8 cellular contexts compared by ENCODE assay signal in the genomic region with DNA sequence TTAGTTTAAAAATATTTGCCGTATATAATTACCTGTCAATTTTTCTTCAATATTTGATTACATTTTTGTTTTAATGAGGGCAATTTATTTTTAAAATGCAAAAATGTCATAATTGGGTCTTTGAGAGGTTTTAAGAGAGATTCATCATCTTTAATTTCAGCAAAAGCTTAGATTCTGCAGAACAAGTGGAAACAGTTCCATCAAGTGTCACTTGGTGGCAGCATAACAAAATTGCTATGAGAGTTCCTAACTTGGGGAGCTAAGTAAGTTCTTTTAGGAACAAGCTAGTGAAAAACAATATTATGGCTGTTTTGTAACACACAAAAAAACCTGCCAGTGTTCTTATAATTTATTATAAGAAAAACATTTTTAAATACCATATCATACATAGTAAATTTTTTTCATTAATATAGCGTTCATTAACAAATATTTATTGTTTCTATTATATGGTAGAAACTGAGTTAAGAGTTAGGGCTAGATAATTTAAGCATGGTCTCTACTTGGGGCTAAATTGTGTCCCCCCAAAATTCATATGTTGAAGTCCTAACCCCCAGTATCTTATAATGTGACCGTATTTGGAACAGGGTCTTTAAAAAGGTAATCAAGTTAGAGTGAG.
DNase-seq lines count a peak whose midpoint lies in the region; ATAC-seq and TF ChIP-seq lines count a peak whose summit lies in the region.

No MANE protein-coding gene starts in this region.

- no peak for ATAC-seq in HG03175 (IDR thresholded peaks at IDR 0.05; ENCODE audit: unreplicated experiment)

- DNase-seq in AG20443 (ENCODE audit: low spot score) (peak; percentile 57), NCI-H1105 treated with DMSO at 0.1 percent for 48 hours (lab: John Stamatoyannopoulos, UW) (peak; percentile 63), astrocyte of the hippocampus (ENCODE audit: low read depth, low spot score) (peak; percentile 71), kidney tubule cell (ENCODE audit: low spot score) (peak; percentile 58), activated T-cell treated with anti-CD3 and anti-CD28 coated beads for 4 hours (no peak)
- DNase-seq in stimulated activated CD4-positive, alpha-beta T cell treated with anti-CD3 and anti-CD28 coated beads, Interleukin-1b, Interleukin-23, amount 100 ng/mL, for 48 hours: no peak

- peak; percentile 45; the same call in 1 of the 2 replicates for TF ChIP-seq CTCF in GM12875 (IDR thresholded peaks at IDR 0.05; ENCODE audit: borderline replicate concordance, insufficient read depth, low read depth, low read length)

- no peak overlapping the region for H3K4me3 ChIP-seq in GM12875 (ENCODE audit: low read depth, low read length)

Comparison
In these comparisons a context has a peak if more than half of its experiments do, and no peak if none do; other contexts are left out.
1. DNase-seq: peak in AG20443 (single experiment), NCI-H1105 treated with DMSO at 0.1 percent for 48 hours (single experiment), astrocyte of the hippocampus (single experiment) and kidney tubule cell (single experiment); none in stimulated activated CD4-positive, alpha-beta T cell treated with anti-CD3 and anti-CD28 coated beads, Interleukin-1b, Interleukin-23, amount 100 ng/mL, for 48 hours (single experiment) and activated T-cell treated with anti-CD3 and anti-CD28 coated beads for 4 hours (single experiment).